In genomic region chr12:57852620-57853509, GRCh38 we compare ENCODE assay signal across 11 cellular contexts. TPM values are rescaled to one million over a fixed set of nuclear protein-coding genes. Genes with fewer than 3 reads are reported as not detected.
DNase-seq lines count a peak whose midpoint lies in the region; TF ChIP-seq lines count a peak whose summit lies in the region.
"Had no signal": no experiment of that assay in that cellular context is flagged by ENCODE, and none has a peak within 500 bp of the region (broad histone marks: within the 10 kb centered on the region; RNA-seq: fewer than 3 reads in every experiment).

No MANE protein-coding gene starts in this region.

- no peaks in the 10 kb centered on the region for H3K9me3 ChIP-seq in HUES48 (ENCODE audit: control insufficient read depth, insufficient read depth, low read length)
- no peaks in the 10 kb centered on the region for H3K9me3 ChIP-seq in mammary epithelial cell (replicated peaks; ENCODE audit: insufficient read depth, low read length)
- H3K9me3 ChIP-seq in sigmoid colon = no peaks in the 10 kb centered on the region

- H3K9ac ChIP-seq in HUES48 (ENCODE audit: low read depth, low read length) (peak overlapping the region; percentile 61), mammary epithelial cell (ENCODE audit: insufficient read depth, low read length) (no peak overlapping the region)

- no TSS peak for BruUV-seq in mammary epithelial cell (replicated peaks; lab: Mats Ljungman, UMichigan)

- H3K27me3 ChIP-seq in HUES48 (ENCODE audit: control insufficient read depth, insufficient read depth, low read length) = peaks cover 5% of the 10 kb centered on the region
- no peaks in the 10 kb centered on the region for H3K27me3 ChIP-seq in mammary epithelial cell (ENCODE audit: insufficient read depth, low read length)
- no peaks in the 10 kb centered on the region for H3K27me3 ChIP-seq in sigmoid colon

- H3K36me3 ChIP-seq in HUES48 (ENCODE audit: control insufficient read depth, insufficient read depth, low read length) (no peaks in the 10 kb centered on the region), mammary epithelial cell (ENCODE audit: insufficient read depth, low read length) (no peaks in the 10 kb centered on the region), sigmoid colon (no peaks in the 10 kb centered on the region)

- H4K20me1 ChIP-seq in mammary epithelial cell (ENCODE audit: insufficient read depth, low read length) = no peaks in the 10 kb centered on the region

- H3K4me3 ChIP-seq in HUES48 (ENCODE audit: low read depth, low read length) (peak overlapping the region; percentile 60), mammary epithelial cell (replicated peaks in 1 of 3; ENCODE audit: insufficient read depth in 1 of 3, low read depth in 2 of 3, low read length in 3 of 3) (no peak overlapping the region), sigmoid colon (peak overlapping the region; percentile 25 to 49 (median 42)), lower leg skin (ENCODE audit: low read depth, poor library complexity, severe bottlenecking) (no peak overlapping the region)
- H3K4me3 ChIP-seq: PC-9 had no signal

- DNase-seq in mammary epithelial cell = no peak
- DNase-seq in iPS-NIHi7 (ENCODE audit: extremely low spot score) = peak; percentile 82
- DNase-seq in sigmoid colon = peak; percentile 87
- no peak for DNase-seq in Ammon's horn (ENCODE audit: low spot score)
- no peak for DNase-seq in lower leg skin (ENCODE audit: low spot score in 2 of 2)
- DNase-seq in NCI-H1930 (lab: John Stamatoyannopoulos, UW) = no peak
- no peak for DNase-seq in activated CD4-positive, alpha-beta T cell treated with anti-CD3 and anti-CD28 coated beads, Interleukin-2, amount 50 U/mL, for 4 hours
- DNase-seq: activated naive CD4-positive, alpha-beta T cell; occipital lobe; PC-9 had no signal

- peak overlapping the region; percentile 33 for H3K4me2 ChIP-seq in mammary epithelial cell (ENCODE audit: insufficient read depth, low read depth, low read length)
- H3K4me2 ChIP-seq: PC-9 had no signal

- H3K27ac ChIP-seq in HUES48 (ENCODE audit: low read depth, low read length) (peak overlapping the region; percentile 88), mammary epithelial cell (ENCODE audit: insufficient read depth, low read depth, low read length) (no peak overlapping the region), sigmoid colon (peak overlapping the region; percentile 84 to 100 (median 92))
- H3K27ac ChIP-seq: PC-9 had no signal

- peak; percentile 16 to 29 for TF ChIP-seq POLR2A in sigmoid colon (IDR thresholded peaks at IDR 0.05)
- no peak for TF ChIP-seq POLR2A in lower leg skin (IDR thresholded peaks at IDR 0.05)

- dilution Hi-C loops in mammary epithelial cell (cut with HindIII; ENCODE audit: low sequenced_read_pairs) = loop anchor here (5.0 kb wide), 1 partner anchor 36 kb away; the partner anchor contains the start of gene AVIL

- no peak for TF ChIP-seq CTCF in mammary epithelial cell (conservative IDR thresholded peaks at IDR 0.05 in 1 of 2, IDR thresholded peaks at IDR 0.05 in 1 of 2; ENCODE audit: extremely low read depth in 1 of 2, insufficient read depth in 1 of 2, low read depth in 1 of 2, low read length in 2 of 2)
- peak; percentile 31 to 41 (median 35) for TF ChIP-seq CTCF in sigmoid colon (IDR thresholded peaks at IDR 0.05)
- TF ChIP-seq CTCF in lower leg skin (IDR thresholded peaks at IDR 0.05) = no peak

- CTCF ChIA-PET in mammary epithelial cell (lab: Charles Lee; ENCODE audit: low non-redundant PET) = no interaction called here

- in situ Hi-C loops in mammary epithelial cell (cut with MboI; ENCODE audit: low sequenced_read_pairs in 2 of 2) = no loop called here

- intact Hi-C loops in mammary epithelial cell (cut with micrococcal nuclease) (no loop called here), sigmoid colon (cut with DNase I) (no loop called here), lower leg skin (cut with DNase I; ENCODE audit: low total_unique reads) (no loop called here)

- 87% methylated on average over 5 of the region's 38 CpGs for WGBS in mammary epithelial cell (ENCODE audit: low coverage, missing lambda C conversion rate)
- 29 to 53% methylated on average over 38 of the region's 38 CpGs for WGBS in sigmoid colon, 2 donors
- WGBS in lower leg skin, 2 donors = 31 to 35% methylated on average over 35 to 38 of the region's 38 CpGs

- H3K4me1 ChIP-seq in HUES48 (ENCODE audit: control insufficient read depth, insufficient read depth, low read length) (peaks cover 26% of the 10 kb centered on the region), mammary epithelial cell (ENCODE audit: insufficient read depth, low read length) (no peaks in the 10 kb centered on the region), sigmoid colon (peaks cover 0 to 50% (median 32%) of the 10 kb centered on the region in 4 donors)

- H2AFZ ChIP-seq in mammary epithelial cell (ENCODE audit: low read depth, low read length) = peak overlapping the region; percentile 20
- H2AFZ ChIP-seq: PC-9 had no signal

- no peak for TF ChIP-seq EP300 in sigmoid colon (IDR thresholded peaks at IDR 0.05)

- H3K79me2 ChIP-seq in mammary epithelial cell (ENCODE audit: insufficient read depth, low read length) = no peaks in the 10 kb centered on the region

RNA-seq across cellular contexts. Expression of gene CTDSP2, which starts 6.3 kb away (rescaled TPM):
- total RNA-seq in mammary epithelial cell (10 to 100 TPM; 51.3 to 76.1 TPM), sigmoid colon (100 to 1,000 TPM; 121 to 183 (median 135) TPM), lower leg skin (100 to 1,000 TPM; 129 to 174 (median 169) TPM)
- polyA plus RNA-seq in mammary epithelial cell (56.4 TPM), sigmoid colon (100 to 1,000 TPM in 2 of 3 donors, 10 to 100 TPM in 1; 85.3 to 122 (median 105) TPM)
- 204 TPM for polyA minus RNA-seq in mammary epithelial cell

RNA-seq across cellular contexts. Expression of gene AVIL, which starts 34.3 kb away (rescaled TPM):
- 1 to 10 TPM; 1.8 to 2.5 TPM for total RNA-seq in mammary epithelial cell
- 0.40 TPM for polyA plus RNA-seq in mammary epithelial cell
- 3.3 TPM for polyA minus RNA-seq in mammary epithelial cell
- total RNA-seq in sigmoid colon = 10 to 100 TPM in 1 of 4 donors, 1 to 10 TPM in 3; 2.1 to 12.2 (median 5.1) TPM
- polyA plus RNA-seq in sigmoid colon = 10 to 100 TPM in 1 of 3 donors, 1 to 10 TPM in 2; 6.2 to 11.4 (median 8.3) TPM
- total RNA-seq in lower leg skin = 1 to 10 TPM; 1.6 to 4.6 (median 2.8) TPM

Comparison
In these comparisons a context has a peak if more than half of its experiments do, and no peak if none do; other contexts are left out.
1. H3K4me3 ChIP-seq: peak in HUES48 (single experiment) and sigmoid colon (4 of 4); none in mammary epithelial cell (0 of 3) and lower leg skin (single experiment).
2. DNase-seq: peak in iPS-NIHi7 (single experiment) and sigmoid colon (single experiment); none in mammary epithelial cell (single experiment), Ammon's horn (single experiment), lower leg skin (0 of 2), NCI-H1930 (0 of 2) and activated CD4-positive, alpha-beta T cell treated with anti-CD3 and anti-CD28 coated beads, Interleukin-2, amount 50 U/mL, for 4 hours (0 of 2).
3. CTCF ChIP-seq: peak in sigmoid colon (4 of 4); none in mammary epithelial cell (0 of 2) and lower leg skin (0 of 3).
4. POLR2A ChIP-seq: peak in sigmoid colon (2 of 2); none in lower leg skin (0 of 2).